In the genomic region with DNA sequence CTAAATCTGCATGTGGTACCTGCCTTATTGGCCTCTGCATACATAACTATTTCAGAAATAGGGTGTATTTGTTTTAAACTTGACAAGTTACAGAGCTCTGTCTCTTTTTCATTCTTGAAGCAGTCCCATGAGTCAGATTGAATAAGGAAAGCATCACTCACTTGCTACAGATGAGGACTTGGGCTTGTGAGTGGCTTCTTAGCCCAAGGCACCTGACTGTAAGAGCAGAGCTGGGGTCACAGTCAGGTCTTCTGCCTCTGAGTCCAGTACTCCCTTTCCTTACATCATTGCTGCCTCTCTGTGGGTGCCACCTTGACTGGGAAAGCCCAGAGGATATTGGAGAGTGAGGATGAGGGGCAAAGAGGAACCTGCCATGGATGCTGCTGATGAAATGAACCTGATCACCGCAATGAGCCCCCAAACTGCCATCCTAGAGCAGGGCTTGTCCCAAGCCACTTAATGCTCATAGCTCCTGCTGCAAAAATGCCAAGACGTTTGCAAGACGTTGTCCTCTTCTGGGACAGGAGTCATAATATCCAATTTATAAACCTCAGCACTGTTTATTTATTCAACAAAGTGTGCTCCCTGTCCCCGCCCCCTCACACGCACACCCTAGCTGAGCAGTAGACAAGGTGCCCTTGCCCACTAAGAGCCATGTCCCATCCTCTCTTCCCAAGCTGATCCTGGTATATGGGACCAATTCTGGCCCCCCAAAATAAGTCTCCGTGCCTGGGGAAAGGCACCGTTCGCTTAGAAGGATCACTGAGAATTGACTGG, we compare ENCODE assay signal across 9 cellular contexts.
DNase-seq lines count a peak whose midpoint lies in the region; ATAC-seq lines count a peak whose summit lies in the region.
"Had no signal": no experiment of that assay in that cellular context is flagged by ENCODE, and none has a peak within 500 bp of the region (broad histone marks: within the 10 kb centered on the region; RNA-seq: fewer than 3 reads in every experiment).

No MANE protein-coding gene starts in this region.

- H3K9me3 ChIP-seq in T-helper 17 cell (ENCODE audit: control insufficient read depth, low read length, poor library complexity, severe bottlenecking): no peaks in the 10 kb centered on the region
- H3K9me3 ChIP-seq: left lung had no signal

- no peak overlapping the region for H3K4me3 Mint-ChIP-seq in activated CD4-positive, alpha-beta T cell treated with anti-CD3 and anti-CD28 coated beads for 36 hours
- H3K4me3 Mint-ChIP-seq in activated CD4-positive, alpha-beta T cell treated with anti-CD3 and anti-CD28 coated beads, Interleukin-2, amount 10 ng/mL, durations not matched to agents 24 days and 14 days: no peak overlapping the region
- H3K4me3 Mint-ChIP-seq in T-helper 17 cell: no peak overlapping the region

- no peaks in the 10 kb centered on the region for H3K9me3 Mint-ChIP-seq in activated CD4-positive, alpha-beta T cell treated with anti-CD3 and anti-CD28 coated beads for 36 hours (ENCODE audit: low read depth)
- no peaks in the 10 kb centered on the region for H3K9me3 Mint-ChIP-seq in activated CD4-positive, alpha-beta T cell treated with anti-CD3 and anti-CD28 coated beads, Interleukin-2, amount 10 ng/mL, durations not matched to agents 24 days and 14 days

- peaks cover 17% of the 10 kb centered on the region for H3K4me1 Mint-ChIP-seq in activated CD4-positive, alpha-beta T cell treated with anti-CD3 and anti-CD28 coated beads for 36 hours
- H3K4me1 Mint-ChIP-seq in activated CD4-positive, alpha-beta T cell treated with anti-CD3 and anti-CD28 coated beads, Interleukin-2, amount 10 ng/mL, durations not matched to agents 24 days and 14 days: peaks cover 18% of the 10 kb centered on the region
- H3K4me1 Mint-ChIP-seq in T-helper 17 cell: peaks cover 8% of the 10 kb centered on the region

- H3K36me3 Mint-ChIP-seq in activated CD4-positive, alpha-beta T cell treated with anti-CD3 and anti-CD28 coated beads for 36 hours (ENCODE audit: low read depth): peaks cover 2% of the 10 kb centered on the region
- peaks cover 3% of the 10 kb centered on the region for H3K36me3 Mint-ChIP-seq in activated CD4-positive, alpha-beta T cell treated with anti-CD3 and anti-CD28 coated beads, Interleukin-2, amount 10 ng/mL, durations not matched to agents 24 days and 14 days (ENCODE audit: low read depth)
- H3K36me3 Mint-ChIP-seq in T-helper 17 cell (ENCODE audit: low read depth): no peaks in the 10 kb centered on the region

- ATAC-seq in activated CD4-positive, alpha-beta T cell treated with anti-CD3 and anti-CD28 coated beads for 36 hours: peak; percentile 89
- ATAC-seq in T-helper 17 cell: no peak
- ATAC-seq in stimulated activated naive CD8-positive, alpha-beta T cell treated with anti-CD3 and anti-CD28 coated beads, Interleukin-15, Interleukin-2, amounts not matched to agents 100 U/mL and 50 U/mL, for 24 hours: peak; percentile 69

- CTCF ChIA-PET in activated CD4-positive, alpha-beta T cell treated with anti-CD3 and anti-CD28 coated beads for 36 hours (lab: Charles Lee): interaction anchor here (0.6 to 3.8 kb wide), 24 partner anchors 8 to 613 kb away, joined by 3 to 56 read pairs (median 4); no protein-coding TSS in a partner anchor

- H3K27me3 Mint-ChIP-seq in activated CD4-positive, alpha-beta T cell treated with anti-CD3 and anti-CD28 coated beads for 36 hours: no peaks in the 10 kb centered on the region
- H3K27me3 Mint-ChIP-seq in activated CD4-positive, alpha-beta T cell treated with anti-CD3 and anti-CD28 coated beads, Interleukin-2, amount 10 ng/mL, durations not matched to agents 24 days and 14 days: no peaks in the 10 kb centered on the region
- H3K27me3 Mint-ChIP-seq in T-helper 17 cell: no peaks in the 10 kb centered on the region

- peak overlapping the region; percentile 29 for H3K27ac Mint-ChIP-seq in activated CD4-positive, alpha-beta T cell treated with anti-CD3 and anti-CD28 coated beads for 36 hours
- H3K27ac Mint-ChIP-seq in activated CD4-positive, alpha-beta T cell treated with anti-CD3 and anti-CD28 coated beads, Interleukin-2, amount 10 ng/mL, durations not matched to agents 24 days and 14 days: no peak overlapping the region
- peak overlapping the region; percentile 77 for H3K27ac Mint-ChIP-seq in T-helper 17 cell

- POLR2A ChIA-PET in activated CD4-positive, alpha-beta T cell treated with anti-CD3 and anti-CD28 coated beads for 36 hours (lab: Charles Lee): interaction anchor here (0.6 to 1.3 kb wide), 2 partner anchors 93 to 428 kb away, joined by 3 read pairs; no protein-coding TSS in a partner anchor

- peak; percentile 46 for DNase-seq in activated CD4-positive, alpha-beta T cell treated with anti-CD3 and anti-CD28 coated beads for 36 hours
- no peak for DNase-seq in activated CD4-positive, alpha-beta T cell treated with anti-CD3 and anti-CD28 coated beads, Interleukin-2, amount 10 ng/mL, durations not matched to agents 24 days and 14 days
- DNase-seq in T-helper 17 cell (no peak), ecto neural progenitor cell (ENCODE audit: low spot score) (peak; percentile 40), NCI-H2029 treated with DMSO at 0.1 percent for 48 hours (lab: John Stamatoyannopoulos, UW) (no peak), SKM-1 (lab: John Stamatoyannopoulos, UW; ENCODE audit: unreplicated experiment) (no peak)
- no peak for DNase-seq in stimulated activated naive CD8-positive, alpha-beta T cell treated with anti-CD3 and anti-CD28 coated beads, Interleukin-15, Interleukin-2, amounts not matched to agents 100 U/mL and 50 U/mL, for 24 hours
- DNase-seq in stimulated activated CD4-positive, alpha-beta T cell treated with anti-CD3 and anti-CD28 coated beads, Interleukin-4, amount 100 ng/mL, for 24 hours: no peak

- intact Hi-C loops in activated CD4-positive, alpha-beta T cell treated with anti-CD3 and anti-CD28 coated beads for 36 hours (cut with DNase I, micrococcal nuclease): loop anchor here (2.0 to 10.0 kb wide), 4 partner anchors 66 to 536 kb away; no protein-coding TSS in a partner anchor
- intact Hi-C loops in activated CD4-positive, alpha-beta T cell treated with anti-CD3 and anti-CD28 coated beads, Interleukin-2, amount 10 ng/mL, durations not matched to agents 24 days and 14 days (cut with micrococcal nuclease): no loop called here

Comparison
In these comparisons a context has a peak if more than half of its experiments do, and no peak if none do; other contexts are left out.
1. DNase-seq: peak in activated CD4-positive, alpha-beta T cell treated with anti-CD3 and anti-CD28 coated beads for 36 hours (single experiment) and ecto neural progenitor cell (single experiment); none in activated CD4-positive, alpha-beta T cell treated with anti-CD3 and anti-CD28 coated beads, Interleukin-2, amount 10 ng/mL, durations not matched to agents 24 days and 14 days (single experiment), T-helper 17 cell (0 of 3), stimulated activated naive CD8-positive, alpha-beta T cell treated with anti-CD3 and anti-CD28 coated beads, Interleukin-15, Interleukin-2, amounts not matched to agents 100 U/mL and 50 U/mL, for 24 hours (single experiment), NCI-H2029 treated with DMSO at 0.1 percent for 48 hours (single experiment), stimulated activated CD4-positive, alpha-beta T cell treated with anti-CD3 and anti-CD28 coated beads, Interleukin-4, amount 100 ng/mL, for 24 hours (single experiment) and SKM-1 (single experiment).